ENCODE assay signal across 9 cellular contexts in genomic region chr16:89476811-89477261, GRCh38. TPM values are rescaled to one million over a fixed set of nuclear protein-coding genes. Genes with fewer than 3 reads are reported as not detected.
A peak's percentile ranks its signal among the peaks of the same experiment; 100 is the strongest.
DNase-seq lines count a peak whose midpoint lies in the region; ATAC-seq, FAIRE-seq and TF ChIP-seq lines count a peak whose summit lies in the region.
"Had no signal": no experiment of that assay in that cellular context is flagged by ENCODE, and none has a peak within 500 bp of the region (broad histone marks: within the 10 kb centered on the region; RNA-seq: fewer than 3 reads in every experiment).

No MANE protein-coding gene starts in this region.

- no peak for TF ChIP-seq CTCF in HFFc6 (IDR thresholded peaks at IDR 0.05)

- H3K27me3 Mint-ChIP-seq in HFFc6 (ENCODE audit: insufficient read depth): peaks cover 9% of the 10 kb centered on the region

- H3K27ac Mint-ChIP-seq in HFFc6: peak overlapping the region; percentile 41; the same call in 1 of the 2 replicates

- no peak for DNase-seq in HFFc6
- DNase-seq in OCI-M1 (lab: John Stamatoyannopoulos, UW): peak; percentile 49
- DNase-seq in left lobe of liver (ENCODE audit: low spot score): no peak
- no peak for DNase-seq in GOT3 (lab: John Stamatoyannopoulos, UW)
- DNase-seq in NCI-H2081 treated with DMSO at 0.1 percent for 48 hours (lab: John Stamatoyannopoulos, UW): no peak
- DNase-seq in activated CD4-positive, CD25-positive, alpha-beta regulatory T cell (lab: John Stamatoyannopoulos, UW): no peak
- DNase-seq in urothelium cell line (ENCODE audit: low spot score): no peak
- DNase-seq: kidney glomerular epithelial cell had no signal

- H3K36me3 Mint-ChIP-seq in HFFc6 (ENCODE audit: low read depth): peaks cover 13% of the 10 kb centered on the region

- H3K4me3 Mint-ChIP-seq in HFFc6: no peak overlapping the region

- no peaks in the 10 kb centered on the region for H3K9me3 Mint-ChIP-seq in HFFc6

- ATAC-seq in GM18498 (IDR thresholded peaks at IDR 0.05; ENCODE audit: unreplicated experiment) (peak; percentile 71), left lobe of liver (peak; percentile 24)

- no peak for FAIRE-seq in urothelium cell line (lab: Jason Lieb, UNC)

- H3K4me1 Mint-ChIP-seq in HFFc6 (ENCODE audit: low read depth): peaks cover 85% of the 10 kb centered on the region

RNA-seq across cellular contexts. Expression of gene ANKRD11, which starts 13.5 kb away (rescaled TPM):
- 100 to 1,000 TPM; 110 to 120 (median 116) TPM for total RNA-seq in HFFc6 (2021; fragmentation: NEBNext Ultra II Directional; extraction: Animal tissue kit (Norgen Biotek cat#: 25700))
- total RNA-seq in left lobe of liver: 50.7 TPM

RNA-seq across cellular contexts. Expression of gene SPG7, which starts 31.4 kb away (rescaled TPM):
- 10 to 100 TPM; 81.5 to 97.0 (median 89.6) TPM for total RNA-seq in HFFc6 (2021; fragmentation: NEBNext Ultra II Directional; extraction: Animal tissue kit (Norgen Biotek cat#: 25700))
- 68.1 TPM for total RNA-seq in left lobe of liver
